Comparison of ENCODE assay signal across 13 cellular contexts in the genomic region with DNA sequence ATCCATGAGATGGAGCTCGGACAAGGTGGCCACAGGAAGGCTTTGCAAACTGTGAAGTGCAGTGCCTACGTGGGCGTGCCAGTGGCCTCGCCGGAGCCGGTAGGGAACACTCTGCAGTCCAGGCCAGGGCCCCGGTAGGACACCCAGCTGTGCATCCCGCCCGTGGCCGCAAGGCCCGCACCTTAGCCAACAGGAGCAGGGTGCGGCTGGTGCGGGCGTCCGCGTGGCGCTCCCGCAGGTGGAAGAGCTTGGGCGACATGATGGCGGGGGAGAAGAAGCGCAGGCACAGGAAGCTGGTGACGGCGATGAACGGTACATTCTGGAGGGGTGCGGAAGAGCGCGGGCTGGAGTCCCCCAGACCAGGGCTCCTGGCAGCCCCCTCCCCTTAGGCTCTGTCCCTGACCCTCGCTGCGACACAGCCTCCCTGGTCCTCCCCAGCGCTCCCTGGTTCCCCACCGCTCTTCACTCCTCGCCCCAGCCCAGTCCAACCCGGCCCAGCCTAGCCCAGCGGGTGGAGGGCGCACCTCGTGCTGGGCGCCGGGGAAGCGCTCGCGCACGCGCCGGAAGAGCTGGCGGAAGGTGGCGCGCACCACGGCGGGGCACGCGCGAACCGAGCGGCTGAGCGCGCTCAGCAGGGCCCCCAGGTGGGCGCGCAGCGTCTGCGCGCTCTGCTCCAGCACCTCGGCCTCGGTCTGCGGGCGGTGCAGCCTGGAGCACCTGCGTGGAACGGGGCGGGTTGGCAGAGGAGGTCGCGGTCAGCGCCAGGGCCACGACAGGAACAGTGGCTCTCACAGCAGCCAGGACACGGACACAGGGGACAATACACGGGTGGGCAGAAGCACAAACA. TPM values are rescaled to one million over a fixed set of nuclear protein-coding genes. Genes with fewer than 3 reads are reported as not detected.
A peak's percentile ranks its signal among the peaks of the same experiment; 100 is the strongest.
DNase-seq lines count a peak whose midpoint lies in the region; ATAC-seq and TF ChIP-seq lines count a peak whose summit lies in the region.
"Not testable (repeated sequence)": the region's sequence is repeated elsewhere in the genome, so short reads cannot be mapped to it uniquely, and the experiment has no call there.
"Had no signal": no experiment of that assay in that cellular context is flagged by ENCODE, and none has a peak within 500 bp of the region (broad histone marks: within the 10 kb centered on the region; RNA-seq: fewer than 3 reads in every experiment).

No MANE protein-coding gene starts in this region.

- not testable (repeated sequence) for H3K9me3 Mint-ChIP-seq in CD4-positive, alpha-beta memory T cell; activated CD4-positive, alpha-beta T cell treated with anti-CD3 and anti-CD28 coated beads, Interleukin-2, amount 10 ng/mL, durations not matched to agents 24 days and 14 days

- not testable (repeated sequence) for H3K36me3 ChIP-seq in CD4-positive, alpha-beta memory T cell (ENCODE audit: insufficient read depth, low read length); heart right ventricle

- H3K9me3 ChIP-seq in CD4-positive, alpha-beta memory T cell (ENCODE audit: control insufficient read depth in 1 of 2, low read length in 2 of 2); heart right ventricle: not testable (repeated sequence)

- POLR2A ChIA-PET in CD4-positive, alpha-beta memory T cell (lab: Charles Lee; ENCODE audit: partially characterized antibody): not testable (repeated sequence)

- intact Hi-C loops in CD4-positive, alpha-beta memory T cell (cut with micrococcal nuclease); activated CD4-positive, alpha-beta T cell treated with anti-CD3 and anti-CD28 coated beads, Interleukin-2, amount 10 ng/mL, durations not matched to agents 24 days and 14 days (cut with micrococcal nuclease); heart right ventricle (cut with DNase I): not testable (repeated sequence)

- H3K27ac Mint-ChIP-seq in CD4-positive, alpha-beta memory T cell; activated CD4-positive, alpha-beta T cell treated with anti-CD3 and anti-CD28 coated beads, Interleukin-2, amount 10 ng/mL, durations not matched to agents 24 days and 14 days: not testable (repeated sequence)

- WGBS in heart right ventricle, 2 donors: 56% methylated on average over 14 of the region's 74 CpGs; no CpG with 5 or more reads in 1 of the 2 donors

- H3K4me1 Mint-ChIP-seq in CD4-positive, alpha-beta memory T cell; activated CD4-positive, alpha-beta T cell treated with anti-CD3 and anti-CD28 coated beads, Interleukin-2, amount 10 ng/mL, durations not matched to agents 24 days and 14 days: not testable (repeated sequence)

- H3K4me3 ChIP-seq in CD4-positive, alpha-beta memory T cell (ENCODE audit: low read length in 2 of 2): not testable (repeated sequence)
- H3K4me3 ChIP-seq in heart right ventricle: peak overlapping the region in 1 of 10 donors; percentile 28

- H3K27me3 ChIP-seq in CD4-positive, alpha-beta memory T cell (ENCODE audit: insufficient read depth, low read length): not testable (repeated sequence)
- H3K27me3 ChIP-seq in heart right ventricle: peaks cover 0 to 10% (median 0%) of the 10 kb centered on the region in 7 donors

- H3K27me3 Mint-ChIP-seq in CD4-positive, alpha-beta memory T cell; activated CD4-positive, alpha-beta T cell treated with anti-CD3 and anti-CD28 coated beads, Interleukin-2, amount 10 ng/mL, durations not matched to agents 24 days and 14 days: not testable (repeated sequence)

- peak; percentile 75 for ATAC-seq in GM19035 (IDR thresholded peaks at IDR 0.05; ENCODE audit: unreplicated experiment)
- peak; percentile 43 for ATAC-seq in GM21717 (IDR thresholded peaks at IDR 0.05; ENCODE audit: unreplicated experiment)
- ATAC-seq in HG02973 (IDR thresholded peaks at IDR 0.05; ENCODE audit: unreplicated experiment): peak; percentile 65
- ATAC-seq in HG03521 (IDR thresholded peaks at IDR 0.05; ENCODE audit: unreplicated experiment): peak; percentile 67
- peak in 7 of 8 donors; percentile 13 to 59 (median 44) for ATAC-seq in heart right ventricle

- not testable (repeated sequence) for H3K4me3 Mint-ChIP-seq in CD4-positive, alpha-beta memory T cell; activated CD4-positive, alpha-beta T cell treated with anti-CD3 and anti-CD28 coated beads, Interleukin-2, amount 10 ng/mL, durations not matched to agents 24 days and 14 days

- H3K27ac ChIP-seq in CD4-positive, alpha-beta memory T cell (ENCODE audit: low read depth, low read length); heart right ventricle: not testable (repeated sequence)

- CTCF ChIA-PET in CD4-positive, alpha-beta memory T cell (lab: Charles Lee; ENCODE audit: partially characterized antibody): not testable (repeated sequence)

- not testable (repeated sequence) for H3K4me1 ChIP-seq in CD4-positive, alpha-beta memory T cell (ENCODE audit: insufficient read depth, low read length); heart right ventricle

- not testable (repeated sequence) for TF ChIP-seq CTCF in heart right ventricle (IDR thresholded peaks at IDR 0.05)

- peak in 4 of 5 donors; percentile 6 to 38 (median 18) for DNase-seq in CD4-positive, alpha-beta memory T cell
- peak; percentile 69 for DNase-seq in activated CD4-positive, alpha-beta T cell treated with anti-CD3 and anti-CD28 coated beads, Interleukin-2, amount 10 ng/mL, durations not matched to agents 24 days and 14 days
- not testable (repeated sequence) for DNase-seq in heart right ventricle
- DNase-seq in stimulated activated CD4-positive, alpha-beta T cell treated with anti-CD3 and anti-CD28 coated beads, Interleukin-1b, Interleukin-23, amount 100 ng/mL, for 48 hours: peak; percentile 10

- not testable (repeated sequence) for H3K36me3 Mint-ChIP-seq in CD4-positive, alpha-beta memory T cell; activated CD4-positive, alpha-beta T cell treated with anti-CD3 and anti-CD28 coated beads, Interleukin-2, amount 10 ng/mL, durations not matched to agents 24 days and 14 days (ENCODE audit: low read depth)

RNA-seq across cellular contexts. Expression of a gene that starts 18.2 kb away (rescaled TPM):
- 10 to 100 TPM; 21.8 to 27.7 TPM for total RNA-seq in CD4-positive, alpha-beta memory T cell
- polyA plus RNA-seq in CD4-positive, alpha-beta memory T cell: 1 to 10 TPM; 1.6 to 7.9 TPM
- total RNA-seq in activated CD4-positive, alpha-beta T cell treated with anti-CD3 and anti-CD28 coated beads, Interleukin-2, amount 10 ng/mL, durations not matched to agents 24 days and 14 days: 17.8 and 20.2 TPM in 2 replicates
- 1 to 10 TPM; 2.2 to 4.3 (median 3.3) TPM for total RNA-seq in heart right ventricle
- polyA plus RNA-seq in heart right ventricle: 1 to 10 TPM in 1 of 2 donors, under 1 TPM in 1; 0.43 to 8.6 TPM

RNA-seq across cellular contexts. Expression of a gene that starts 39.5 kb away (rescaled TPM):
- total RNA-seq in CD4-positive, alpha-beta memory T cell: not detected
- polyA plus RNA-seq in CD4-positive, alpha-beta memory T cell: not detected
- total RNA-seq in activated CD4-positive, alpha-beta T cell treated with anti-CD3 and anti-CD28 coated beads, Interleukin-2, amount 10 ng/mL, durations not matched to agents 24 days and 14 days: not detected in 2 replicates
- total RNA-seq in heart right ventricle: not detected
- not detected for polyA plus RNA-seq in heart right ventricle
- total RNA-seq: fibroblast of villous mesenchyme, HT-29, mesenteric fat pad, ovary, ureter had no signal
- polyA plus RNA-seq: ovary had no signal

RNA-seq across cellular contexts. Expression of a gene that starts 47.1 kb away (rescaled TPM):
- 10 to 100 TPM; 43.3 to 46.3 TPM for total RNA-seq in CD4-positive, alpha-beta memory T cell
- 10 to 100 TPM; 20.1 to 26.8 TPM for polyA plus RNA-seq in CD4-positive, alpha-beta memory T cell
- 14.4 and 23.0 TPM in 2 replicates for total RNA-seq in activated CD4-positive, alpha-beta T cell treated with anti-CD3 and anti-CD28 coated beads, Interleukin-2, amount 10 ng/mL, durations not matched to agents 24 days and 14 days
- total RNA-seq in heart right ventricle: 10 to 100 TPM in 6 of 10 donors, 1 to 10 TPM in 4; 2.0 to 14.3 (median 10.7) TPM
- polyA plus RNA-seq in heart right ventricle: 10 to 100 TPM; 10.3 to 82.8 TPM

RNA-seq across cellular contexts. Expression of a gene that starts 59.1 kb away (rescaled TPM):
- 10 to 100 TPM in 1 of 2 experiments, 1 to 10 TPM in 1; 8.6 to 11.1 TPM for total RNA-seq in CD4-positive, alpha-beta memory T cell
- polyA plus RNA-seq in CD4-positive, alpha-beta memory T cell: 1 to 10 TPM; 4.6 to 7.0 TPM
- total RNA-seq in activated CD4-positive, alpha-beta T cell treated with anti-CD3 and anti-CD28 coated beads, Interleukin-2, amount 10 ng/mL, durations not matched to agents 24 days and 14 days: 7.9 and 9.3 TPM in 2 replicates
- total RNA-seq in heart right ventricle: 10 to 100 TPM in 2 of 10 donors, 1 to 10 TPM in 8; 4.8 to 12.4 (median 8.5) TPM
- 1 to 10 TPM; 3.7 to 4.6 TPM for polyA plus RNA-seq in heart right ventricle
